In genomic region chr2:127218843-127219715, GRCh38 we compare ENCODE assay signal across 8 cellular contexts. TPM values are rescaled to one million over a fixed set of nuclear protein-coding genes. Genes with fewer than 3 reads are reported as not detected.
DNase-seq lines count a peak whose midpoint lies in the region; ATAC-seq and TF ChIP-seq lines count a peak whose summit lies in the region.

No MANE protein-coding gene starts in this region.

- H3K27me3 ChIP-seq in GM23338 (ENCODE audit: insufficient read depth), result peaks cover 44% of the 10 kb centered on the region
- peaks cover 29 to 49% (median 30%) of the 10 kb centered on the region in 3 donors for H3K27me3 ChIP-seq in gastrocnemius medialis

- no peaks in the 10 kb centered on the region for H3K9me3 Mint-ChIP-seq in GM23338
- H3K9me3 Mint-ChIP-seq in activated CD8-positive, alpha-beta T cell treated with anti-CD3 and anti-CD28 coated beads for 36 hours, result peaks cover 5% of the 10 kb centered on the region

- CTCF ChIA-PET in activated CD8-positive, alpha-beta T cell treated with anti-CD3 and anti-CD28 coated beads for 36 hours (lab: Charles Lee), result no interaction called here

- H4K20me1 ChIP-seq in GM23338 (replicated peaks; ENCODE audit: insufficient read depth), result no peaks in the 10 kb centered on the region; the same call in 1 of the 2 replicates

- peak overlapping the region; percentile 82 for H3K4me2 ChIP-seq in GM23338

- no peaks in the 10 kb centered on the region for H3K9me3 ChIP-seq in gastrocnemius medialis

- no peak for TF ChIP-seq POLR2A in gastrocnemius medialis (IDR thresholded peaks at IDR 0.05)

- ATAC-seq in GM23338 (peak; percentile 52), left ventricle myocardium superior (peak; percentile 17), gastrocnemius medialis (peak in 1 of 2 donors; percentile 16), HG02678 (IDR thresholded peaks at IDR 0.05; ENCODE audit: unreplicated experiment) (no peak)
- no peak for ATAC-seq in activated CD8-positive, alpha-beta T cell treated with anti-CD3 and anti-CD28 coated beads for 36 hours

- H3K4me1 ChIP-seq in GM23338 (ENCODE audit: insufficient read depth) (peaks cover 9% of the 10 kb centered on the region), gastrocnemius medialis (peaks cover 5 to 19% of the 10 kb centered on the region in 2 donors)

- H3K27ac Mint-ChIP-seq in GM23338, result no peak overlapping the region
- H3K27ac Mint-ChIP-seq in activated CD8-positive, alpha-beta T cell treated with anti-CD3 and anti-CD28 coated beads for 36 hours, result no peak overlapping the region

- POLR2A ChIA-PET in activated CD8-positive, alpha-beta T cell treated with anti-CD3 and anti-CD28 coated beads for 36 hours (lab: Charles Lee), result no interaction called here

- peak; percentile 68 for DNase-seq in GM23338 (ENCODE audit: low spot score)
- no peak for DNase-seq in activated CD8-positive, alpha-beta T cell treated with anti-CD3 and anti-CD28 coated beads for 36 hours
- no peak for DNase-seq in left ventricle myocardium superior
- no peak for DNase-seq in gastrocnemius medialis
- no peak for DNase-seq in COLO668 (lab: John Stamatoyannopoulos, UW; ENCODE audit: unreplicated experiment)
- DNase-seq in OCI-M1 (lab: John Stamatoyannopoulos, UW), result no peak
- no peak for DNase-seq in GM03348 (ENCODE audit: low spot score)

- peak overlapping the region; percentile 94 for H3K4me3 Mint-ChIP-seq in GM23338
- H3K4me3 Mint-ChIP-seq in activated CD8-positive, alpha-beta T cell treated with anti-CD3 and anti-CD28 coated beads for 36 hours, result peak overlapping the region; percentile 11

- no peaks in the 10 kb centered on the region for H3K36me3 ChIP-seq in GM23338 (ENCODE audit: insufficient read depth)
- no peaks in the 10 kb centered on the region for H3K36me3 ChIP-seq in gastrocnemius medialis

- no peak for TF ChIP-seq CTCF in GM23338 (conservative IDR thresholded peaks at IDR 0.05; ENCODE audit: low read depth in 2 of 2)
- TF ChIP-seq CTCF in activated CD8-positive, alpha-beta T cell treated with anti-CD3 and anti-CD28 coated beads for 36 hours (IDR thresholded peaks at IDR 0.05), result no peak
- TF ChIP-seq CTCF in gastrocnemius medialis (IDR thresholded peaks at IDR 0.05 in 4 of 5, conservative IDR thresholded peaks at IDR 0.05 in 1 of 5), result no peak

- peak overlapping the region; percentile 57 for H3K4me3 ChIP-seq in GM23338
- H3K4me3 ChIP-seq in gastrocnemius medialis, result peak overlapping the region; percentile 41 to 60 (median 53)

- in situ Hi-C loops in gastrocnemius medialis (cut with MboI; ENCODE audit: low sequenced_read_pairs in 4 of 4), result no loop called here

- peaks cover 6% of the 10 kb centered on the region; the same call in 1 of the 2 replicates for H3F3A ChIP-seq in GM23338 (replicated peaks; ENCODE audit: low read depth)

- H3K79me2 ChIP-seq in GM23338 (replicated peaks; ENCODE audit: insufficient read depth), result no peaks in the 10 kb centered on the region

- H3K4me1 Mint-ChIP-seq in GM23338, result peaks cover 14% of the 10 kb centered on the region
- H3K4me1 Mint-ChIP-seq in activated CD8-positive, alpha-beta T cell treated with anti-CD3 and anti-CD28 coated beads for 36 hours (ENCODE audit: low read depth), result peaks cover 19% of the 10 kb centered on the region

- intact Hi-C loops in activated CD8-positive, alpha-beta T cell treated with anti-CD3 and anti-CD28 coated beads for 36 hours (cut with micrococcal nuclease), result no loop called here
- intact Hi-C loops in left ventricle myocardium superior (cut with micrococcal nuclease), result no loop called here
- intact Hi-C loops in gastrocnemius medialis (cut with DNase I; ENCODE audit: low total_unique reads), result no loop called here

- peak overlapping the region; percentile 93 for H2AFZ ChIP-seq in GM23338

- peaks cover 32% of the 10 kb centered on the region for H3K27me3 Mint-ChIP-seq in GM23338 (ENCODE audit: insufficient read depth, low read depth, poor library complexity)
- H3K27me3 Mint-ChIP-seq in activated CD8-positive, alpha-beta T cell treated with anti-CD3 and anti-CD28 coated beads for 36 hours, result peaks cover 49% of the 10 kb centered on the region

- H3K36me3 Mint-ChIP-seq in GM23338 (ENCODE audit: low read depth), result no peaks in the 10 kb centered on the region; the same call in 2 of the 3 replicates
- H3K36me3 Mint-ChIP-seq in activated CD8-positive, alpha-beta T cell treated with anti-CD3 and anti-CD28 coated beads for 36 hours (ENCODE audit: low read depth), result no peaks in the 10 kb centered on the region

- H3K27ac ChIP-seq in GM23338 (ENCODE audit: low read depth) (no peak overlapping the region), gastrocnemius medialis (no peak overlapping the region)

- no peaks in the 10 kb centered on the region for H3K9me2 ChIP-seq in GM23338 (ENCODE audit: insufficient read depth)

TF ChIP-seq in GM23338, 12 proteins besides CTCF, POLR2A, EP300 and RAD21 (continues in another document):
- no peak for TF ChIP-seq JUNB (IDR thresholded peaks at IDR 0.05; ENCODE audit: unreplicated experiment)
- no peak for TF ChIP-seq ZNF462 (CRISPR knock-in tag; IDR thresholded peaks at IDR 0.05)
- no peak for TF ChIP-seq ZNF331 (CRISPR knock-in tag; IDR thresholded peaks at IDR 0.05; ENCODE audit: low read depth)
- TF ChIP-seq POLR2AphosphoS5 (IDR thresholded peaks at IDR 0.05; ENCODE audit: low read depth), result no peak
- no peak for TF ChIP-seq EZH2 (IDR thresholded peaks at IDR 0.05; ENCODE audit: low read depth, unreplicated experiment)
- no peak for TF ChIP-seq NANOG (IDR thresholded peaks at IDR 0.05; ENCODE audit: borderline replicate concordance)

RNA-seq across cellular contexts. Expression of gene CYP27C1, which starts 1.0 kb away (rescaled TPM):
- total RNA-seq in GM23338 (2014; rRNA removed; shearing (Covaris generic)), result 2.9 and 3.0 TPM in 2 replicates
- polyA plus RNA-seq in GM23338 (2016; fragmentation: Nextera tagmentation; extraction: Ambion mirVana), result 1.1 and 1.8 TPM in 2 replicates
- not detected for total RNA-seq in activated CD8-positive, alpha-beta T cell treated with anti-CD3 and anti-CD28 coated beads for 36 hours
- total RNA-seq in left ventricle myocardium superior (0.10 TPM), gastrocnemius medialis (not detected)

Comparison
In these comparisons a context has a peak if more than half of its experiments do, and no peak if none do; other contexts are left out.
1. ATAC-seq: peak in GM23338 (single experiment) and left ventricle myocardium superior (single experiment); none in activated CD8-positive, alpha-beta T cell treated with anti-CD3 and anti-CD28 coated beads for 36 hours (single experiment) and HG02678 (single experiment).